In the genomic region with DNA sequence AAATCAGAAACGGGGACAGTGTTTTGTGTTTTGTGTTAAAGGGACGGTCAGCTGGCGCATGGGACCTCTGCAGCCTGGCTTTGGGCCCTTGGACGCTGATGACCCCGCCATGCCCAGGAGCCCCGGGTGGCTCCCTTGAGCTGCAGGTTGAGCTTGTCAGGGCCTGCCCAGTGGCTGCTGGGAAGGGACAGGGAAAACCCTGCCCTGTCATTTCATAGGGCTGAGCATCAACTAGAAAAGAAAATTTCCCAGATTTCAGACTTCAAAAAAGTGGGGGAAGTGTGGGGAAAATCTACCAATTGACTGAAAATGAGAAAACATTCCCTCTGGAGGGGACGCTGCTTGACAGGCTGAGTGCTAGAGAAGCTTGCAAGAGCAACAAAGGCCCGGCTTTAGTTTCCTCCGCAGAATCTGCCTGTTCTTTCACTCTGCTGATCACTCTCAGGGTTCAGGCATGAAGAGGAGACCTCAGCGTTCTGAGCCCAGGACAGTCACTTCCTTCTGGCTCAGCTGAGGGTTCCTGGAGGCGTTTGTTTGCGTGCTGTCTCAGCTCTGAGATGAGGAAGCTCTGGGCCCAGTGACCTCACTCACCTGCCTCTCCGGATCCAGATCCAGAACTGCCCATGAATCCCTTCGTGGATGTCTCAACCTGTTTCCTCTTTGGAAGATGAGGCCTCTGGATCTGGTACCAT, we compare ENCODE assay signal across 8 cellular contexts. TPM values are rescaled to one million over a fixed set of nuclear protein-coding genes. Genes with fewer than 3 reads are reported as not detected.
A peak's percentile ranks its signal among the peaks of the same experiment; 100 is the strongest.
DNase-seq lines count a peak whose midpoint lies in the region; ATAC-seq, FAIRE-seq and TF ChIP-seq lines count a peak whose summit lies in the region.

No MANE protein-coding gene starts in this region.

- TF ChIP-seq CTCF in GM10248 (IDR thresholded peaks at IDR 0.05; ENCODE audit: control extremely low read depth, extremely low read depth, low read depth, missing control alignments) (no peak), endothelial cell of umbilical vein (IDR thresholded peaks at IDR 0.05; ENCODE audit: extremely low read depth in 1 of 2, insufficient read depth in 1 of 2, low read depth in 1 of 2, low read length in 2 of 2) (no peak)

- intact Hi-C loops in endothelial cell of umbilical vein (cut with micrococcal nuclease): no loop called here

- dilution Hi-C loops in endothelial cell of umbilical vein (cut with MboI; ENCODE audit: extremely low pct_ligation_motif_present, low sequenced_read_pairs): no loop called here

- H3K4me3 Mint-ChIP-seq in effector memory CD8-positive, alpha-beta T cell: no peak overlapping the region

- no peaks in the 10 kb centered on the region for H3K27me3 Mint-ChIP-seq in effector memory CD8-positive, alpha-beta T cell

- H3K36me3 Mint-ChIP-seq in effector memory CD8-positive, alpha-beta T cell (ENCODE audit: insufficient read depth): peaks cover 3% of the 10 kb centered on the region

- H3K9me1 ChIP-seq in endothelial cell of umbilical vein (replicated peaks; ENCODE audit: control insufficient read depth, extremely low read depth, insufficient read depth, low read length): no peaks in the 10 kb centered on the region

- H3K27ac Mint-ChIP-seq in effector memory CD8-positive, alpha-beta T cell: no peak overlapping the region

- FAIRE-seq in endothelial cell of umbilical vein (lab: Jason Lieb, UNC): peak; percentile 31
- FAIRE-seq in urothelium cell line (lab: Jason Lieb, UNC): no peak

- CTCF ChIA-PET in GM10248 (lab: Yijun Ruan, JAX): no interaction called here
- CTCF ChIA-PET in endothelial cell of umbilical vein (lab: Charles Lee): no interaction called here

- no peaks in the 10 kb centered on the region for H3K36me3 ChIP-seq in endothelial cell of umbilical vein (ENCODE audit: control insufficient read depth in 2 of 2, extremely low read depth in 1 of 2, insufficient read depth in 2 of 2, low read length in 2 of 2)

- DNase-seq in GM10248 (ENCODE audit: extremely low spot score) (peak; percentile 71), M059J (ENCODE audit: low read depth) (peak; percentile 70), endothelial cell of umbilical vein (ENCODE audit: low read depth, low spot score) (no peak), substantia nigra (lab: John Stamatoyannopoulos, UW) (peak in 15 of 49 donors; percentile 4 to 43 (median 15)), urothelium cell line (ENCODE audit: low spot score) (no peak), GM19238 (ENCODE audit: insufficient read length, low spot score) (no peak)
- DNase-seq in effector memory CD8-positive, alpha-beta T cell: no peak

- H3K4me3 ChIP-seq in endothelial cell of umbilical vein (replicated peaks in 1 of 3; ENCODE audit: insufficient read depth in 1 of 3, low read depth in 1 of 3, low read length in 3 of 3): no peak overlapping the region

- H3K4me2 ChIP-seq in endothelial cell of umbilical vein (ENCODE audit: insufficient read depth, low read length): no peak overlapping the region

- ATAC-seq in GM21717 (IDR thresholded peaks at IDR 0.05; ENCODE audit: unreplicated experiment): peak; percentile 88
- no peak for ATAC-seq in effector memory CD8-positive, alpha-beta T cell (replicated peaks)

- no peak overlapping the region for H3K27ac ChIP-seq in endothelial cell of umbilical vein (ENCODE audit: insufficient read depth, low read depth, low read length)
- H3K27ac ChIP-seq in substantia nigra (ENCODE audit: low read depth, low read length, poor library complexity, severe bottlenecking): peak overlapping the region; percentile 61

- H3K9me3 ChIP-seq in endothelial cell of umbilical vein (replicated peaks; ENCODE audit: control insufficient read depth, insufficient read depth, low read length): no peaks in the 10 kb centered on the region

- H3K79me2 ChIP-seq in endothelial cell of umbilical vein (ENCODE audit: control insufficient read depth, insufficient read depth, low read length): no peaks in the 10 kb centered on the region

- H3K9ac ChIP-seq in endothelial cell of umbilical vein (replicated peaks; ENCODE audit: extremely low read depth, insufficient read depth, low read length): no peak overlapping the region

- peaks cover 0 to 4% of the 10 kb centered on the region in 2 donors for H3K4me1 Mint-ChIP-seq in effector memory CD8-positive, alpha-beta T cell (ENCODE audit: low read depth in 2 of 2)

- POLR2A ChIA-PET in GM10248 (lab: Yijun Ruan, JAX) (no interaction called here), endothelial cell of umbilical vein (lab: Charles Lee) (no interaction called here)

- BruUV-seq in endothelial cell of umbilical vein (replicated peaks; lab: Mats Ljungman, UMichigan): no TSS peak

- no peaks in the 10 kb centered on the region for H3K9me3 Mint-ChIP-seq in effector memory CD8-positive, alpha-beta T cell

- peak overlapping the region; percentile 27 for H2AFZ ChIP-seq in endothelial cell of umbilical vein (ENCODE audit: low read depth, low read length)

- no peak for TF ChIP-seq POLR2A in endothelial cell of umbilical vein (IDR thresholded peaks at IDR 0.05; ENCODE audit: low read depth, low read length)

- no peaks in the 10 kb centered on the region for H3K4me1 ChIP-seq in endothelial cell of umbilical vein (ENCODE audit: control insufficient read depth, extremely low read depth, insufficient read depth, low read length)

- no peaks in the 10 kb centered on the region for H4K20me1 ChIP-seq in endothelial cell of umbilical vein (replicated peaks; ENCODE audit: control insufficient read depth, extremely low read depth, insufficient read depth, low read length)

- H3K27me3 ChIP-seq in endothelial cell of umbilical vein (ENCODE audit: control insufficient read depth in 2 of 2, insufficient read depth in 2 of 2, low read length in 2 of 2): no peaks in the 10 kb centered on the region

TF ChIP-seq in endothelial cell of umbilical vein, 7 proteins besides CTCF, POLR2A, EP300 and RAD21:
- TF ChIP-seq POLR2AphosphoS5 (IDR thresholded peaks at IDR 0.05; ENCODE audit: insufficient read depth, low read depth, low read length): no peak
- TF ChIP-seq MAX (IDR thresholded peaks at IDR 0.05; ENCODE audit: insufficient read depth, insufficient read length): no peak
- no peak for TF ChIP-seq FOS (IDR thresholded peaks at IDR 0.05; ENCODE audit: borderline replicate concordance, insufficient read depth, low read length)
- TF ChIP-seq GATA2 (IDR thresholded peaks at IDR 0.05; ENCODE audit: insufficient read depth, insufficient read length, low read depth, low read length): no peak
- TF ChIP-seq MYC (IDR thresholded peaks at IDR 0.05; ENCODE audit: low read depth, low read length): no peak
- TF ChIP-seq JUN (IDR thresholded peaks at IDR 0.05; ENCODE audit: borderline replicate concordance, insufficient read depth, insufficient read length, low read depth): no peak
- TF ChIP-seq EZH2 (IDR thresholded peaks at IDR 0.05; ENCODE audit: borderline replicate concordance, low read depth, low read length, severe bottlenecking): no peak
TF ChIP-seq in endothelial cell of umbilical vein: peak in this region for 0.

RNA-seq across cellular contexts. Expression of gene DNAJB6, which starts 18.6 kb away (rescaled TPM):
- 118 and 164 TPM in 2 replicates for total RNA-seq in M059J (2014; rRNA removed; shearing (Covaris generic))
- 135 and 138 TPM in 2 replicates for total RNA-seq in endothelial cell of umbilical vein
- 58.5 and 69.6 TPM in 2 replicates for polyA plus RNA-seq in endothelial cell of umbilical vein
- polyA plus RNA-seq in endothelial cell of umbilical vein (2011; cell fraction: cytosol; rRNA removed): 69.2 and 75.1 TPM in 2 replicates
- 86.7 and 114 TPM in 2 replicates for polyA plus RNA-seq in endothelial cell of umbilical vein (2011; cell fraction: nucleus; rRNA removed)
- 121 and 148 TPM in 2 replicates for polyA plus RNA-seq in endothelial cell of umbilical vein (2012)
- 56.0 and 57.0 TPM in 2 replicates for polyA minus RNA-seq in endothelial cell of umbilical vein
- polyA minus RNA-seq in endothelial cell of umbilical vein (2011; cell fraction: cytosol; rRNA and poly(A)+ RNA removed): 40.8 TPM
- 80.9 and 82.0 TPM in 2 replicates for polyA minus RNA-seq in endothelial cell of umbilical vein (2011; cell fraction: nucleus; rRNA and poly(A)+ RNA removed)

Comparison
In these comparisons a context has a peak if more than half of its experiments do, and no peak if none do; other contexts are left out.
1. DNase-seq: peak in GM10248 (single experiment) and M059J (single experiment); none in endothelial cell of umbilical vein (single experiment), urothelium cell line (single experiment), GM19238 (single experiment) and effector memory CD8-positive, alpha-beta T cell (0 of 3).